Comparison of ENCODE assay signal across 1 cellular context in genomic region chr6:5004373-5005037, GRCh38.
TF ChIP-seq lines count a peak whose summit lies in the region.

No MANE protein-coding gene starts in this region.

TF ChIP-seq in HepG2, 621 proteins besides CTCF, POLR2A, EP300 and RAD21 (continued from another document and continues in another):
- TF ChIP-seq, protein P1, sequence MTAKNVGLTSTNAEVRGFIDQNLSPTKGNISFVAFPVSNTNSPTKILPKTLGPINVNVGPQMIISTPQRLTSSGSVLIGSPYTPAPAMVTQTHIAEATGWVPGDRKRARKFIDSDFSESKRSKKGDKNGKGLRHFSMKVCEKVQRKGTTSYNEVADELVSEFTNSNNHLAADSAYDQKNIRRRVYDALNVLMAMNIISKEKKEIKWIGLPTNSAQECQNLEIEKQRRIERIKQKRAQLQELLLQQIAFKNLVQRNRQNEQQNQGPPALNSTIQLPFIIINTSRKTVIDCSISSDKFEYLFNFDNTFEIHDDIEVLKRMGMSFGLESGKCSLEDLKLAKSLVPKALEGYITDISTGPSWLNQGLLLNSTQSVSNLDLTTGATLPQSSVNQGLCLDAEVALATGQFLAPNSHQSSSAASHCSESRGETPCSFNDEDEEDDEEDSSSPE (CRISPR knock-in tag; IDR thresholded peaks at IDR 0.05) = 0 out of 2 replicates have a peak, but pooled peaks have one; percentile 7
- TF ChIP-seq ZNF225 (CRISPR knock-in tag; IDR thresholded peaks at IDR 0.05) (no peak), ATAD3A (CRISPR knock-in tag; IDR thresholded peaks at IDR 0.05) (no peak), ZFP91 (CRISPR knock-in tag; IDR thresholded peaks at IDR 0.05; ENCODE audit: borderline replicate concordance) (peak; percentile 0; the same call in 1 of the 2 replicates), JDP2 (CRISPR knock-in tag; IDR thresholded peaks at IDR 0.05; ENCODE audit: borderline replicate concordance) (no peak), SRSF1 (optimal IDR thresholded peaks at IDR 0.05; ENCODE audit: low read depth, low read length) (no peak), ATRX (CRISPR knock-in tag; IDR thresholded peaks at IDR 0.05; ENCODE audit: borderline replicate concordance) (no peak), ZNF614 (CRISPR knock-in tag; IDR thresholded peaks at IDR 0.05; ENCODE audit: borderline replicate concordance) (no peak; the same call in 1 of the 2 replicates), EED (CRISPR knock-in tag; IDR thresholded peaks at IDR 0.05) (no peak), ETV6 (CRISPR knock-in tag; conservative IDR thresholded peaks at IDR 0.05) (0 out of 2 replicates have a peak, but pooled peaks have one; percentile 34), POGZ (CRISPR knock-in tag; IDR thresholded peaks at IDR 0.05) (no peak), ZNF414 (CRISPR knock-in tag; IDR thresholded peaks at IDR 0.05) (no peak), ZBTB38 (CRISPR knock-in tag; IDR thresholded peaks at IDR 0.05) (peak; percentile 60; the same call in 1 of the 2 replicates), ZNF737 (CRISPR knock-in tag; IDR thresholded peaks at IDR 0.05; ENCODE audit: borderline replicate concordance) (no peak), ISL2 (CRISPR knock-in tag; IDR thresholded peaks at IDR 0.05) (no peak), GPN1 (CRISPR knock-in tag; IDR thresholded peaks at IDR 0.05; ENCODE audit: borderline replicate concordance) (no peak), TFE3 (CRISPR knock-in tag; IDR thresholded peaks at IDR 0.05) (no peak), SRSF4 (IDR thresholded peaks at IDR 0.05; ENCODE audit: low read depth, low read length, poor library complexity, severe bottlenecking) (no peak), SIN3A (IDR thresholded peaks at IDR 0.05; ENCODE audit: borderline replicate concordance, low read depth, low read length) (no peak), ZNF790 (CRISPR knock-in tag; IDR thresholded peaks at IDR 0.05; ENCODE audit: borderline replicate concordance) (no peak), NCOA5 (CRISPR knock-in tag; IDR thresholded peaks at IDR 0.05) (no peak), SIX1 (CRISPR knock-in tag; IDR thresholded peaks at IDR 0.05; ENCODE audit: borderline replicate concordance) (no peak), TGIF2 (CRISPR knock-in tag; IDR thresholded peaks at IDR 0.05) (no peak), HOXA3 (CRISPR knock-in tag; IDR thresholded peaks at IDR 0.05) (no peak), ZNF883 (CRISPR knock-in tag; IDR thresholded peaks at IDR 0.05; ENCODE audit: not compliant biosample characterization) (no peak), ZNF142 (CRISPR knock-in tag; IDR thresholded peaks at IDR 0.05) (no peak), ZNF878 (CRISPR knock-in tag; IDR thresholded peaks at IDR 0.05) (no peak), NFKB2 (CRISPR knock-in tag; IDR thresholded peaks at IDR 0.05; ENCODE audit: borderline replicate concordance) (no peak), FOXA1 (IDR thresholded peaks at IDR 0.05) (no peak), FOXA1 (CRISPR knock-in tag; IDR thresholded peaks at IDR 0.05) (no peak), MIER2 (CRISPR knock-in tag; IDR thresholded peaks at IDR 0.05) (0 out of 2 replicates have a peak, but pooled peaks have one; percentile 16), KDM5A (IDR thresholded peaks at IDR 0.05; ENCODE audit: borderline replicate concordance, low read length) (peak; percentile 71; the same call in 1 of the 2 replicates), BRD4 (CRISPR knock-in tag; IDR thresholded peaks at IDR 0.05) (peak; percentile 1; the same call in 1 of the 2 replicates), RXRB (CRISPR knock-in tag; IDR thresholded peaks at IDR 0.05; ENCODE audit: borderline replicate concordance) (no peak), FOXO1 (CRISPR knock-in tag; IDR thresholded peaks at IDR 0.05) (peak; percentile 61; the same call in 1 of the 2 replicates), PRPF4 (IDR thresholded peaks at IDR 0.05; ENCODE audit: low read depth, low read length, poor library complexity, severe bottlenecking) (peak; percentile 77), TSC22D2 (CRISPR knock-in tag; IDR thresholded peaks at IDR 0.05; ENCODE audit: borderline replicate concordance) (no peak), RAD51 (IDR thresholded peaks at IDR 0.05; ENCODE audit: borderline replicate concordance) (no peak), PITX1 (CRISPR knock-in tag; IDR thresholded peaks at IDR 0.05) (no peak), CEBPG (CRISPR knock-in tag; IDR thresholded peaks at IDR 0.05) (0 out of 2 replicates have a peak, but pooled peaks have one; percentile 14), ZNF180 (CRISPR knock-in tag; IDR thresholded peaks at IDR 0.05; ENCODE audit: borderline replicate concordance, low read depth) (no peak), NFATC3 (CRISPR knock-in tag; IDR thresholded peaks at IDR 0.05) (no peak), FLYWCH1 (CRISPR knock-in tag; IDR thresholded peaks at IDR 0.05) (no peak), ZNF350 (CRISPR knock-in tag; IDR thresholded peaks at IDR 0.05; ENCODE audit: borderline replicate concordance, low read depth) (no peak), DRAP1 (CRISPR knock-in tag; IDR thresholded peaks at IDR 0.05) (peak; percentile 91), ZSCAN31 (CRISPR knock-in tag; IDR thresholded peaks at IDR 0.05; ENCODE audit: low read depth) (no peak), TAF1 (CRISPR knock-in tag; IDR thresholded peaks at IDR 0.05) (no peak), MTF1 (CRISPR knock-in tag; IDR thresholded peaks at IDR 0.05) (no peak)
- TF ChIP-seq, protein P2, sequence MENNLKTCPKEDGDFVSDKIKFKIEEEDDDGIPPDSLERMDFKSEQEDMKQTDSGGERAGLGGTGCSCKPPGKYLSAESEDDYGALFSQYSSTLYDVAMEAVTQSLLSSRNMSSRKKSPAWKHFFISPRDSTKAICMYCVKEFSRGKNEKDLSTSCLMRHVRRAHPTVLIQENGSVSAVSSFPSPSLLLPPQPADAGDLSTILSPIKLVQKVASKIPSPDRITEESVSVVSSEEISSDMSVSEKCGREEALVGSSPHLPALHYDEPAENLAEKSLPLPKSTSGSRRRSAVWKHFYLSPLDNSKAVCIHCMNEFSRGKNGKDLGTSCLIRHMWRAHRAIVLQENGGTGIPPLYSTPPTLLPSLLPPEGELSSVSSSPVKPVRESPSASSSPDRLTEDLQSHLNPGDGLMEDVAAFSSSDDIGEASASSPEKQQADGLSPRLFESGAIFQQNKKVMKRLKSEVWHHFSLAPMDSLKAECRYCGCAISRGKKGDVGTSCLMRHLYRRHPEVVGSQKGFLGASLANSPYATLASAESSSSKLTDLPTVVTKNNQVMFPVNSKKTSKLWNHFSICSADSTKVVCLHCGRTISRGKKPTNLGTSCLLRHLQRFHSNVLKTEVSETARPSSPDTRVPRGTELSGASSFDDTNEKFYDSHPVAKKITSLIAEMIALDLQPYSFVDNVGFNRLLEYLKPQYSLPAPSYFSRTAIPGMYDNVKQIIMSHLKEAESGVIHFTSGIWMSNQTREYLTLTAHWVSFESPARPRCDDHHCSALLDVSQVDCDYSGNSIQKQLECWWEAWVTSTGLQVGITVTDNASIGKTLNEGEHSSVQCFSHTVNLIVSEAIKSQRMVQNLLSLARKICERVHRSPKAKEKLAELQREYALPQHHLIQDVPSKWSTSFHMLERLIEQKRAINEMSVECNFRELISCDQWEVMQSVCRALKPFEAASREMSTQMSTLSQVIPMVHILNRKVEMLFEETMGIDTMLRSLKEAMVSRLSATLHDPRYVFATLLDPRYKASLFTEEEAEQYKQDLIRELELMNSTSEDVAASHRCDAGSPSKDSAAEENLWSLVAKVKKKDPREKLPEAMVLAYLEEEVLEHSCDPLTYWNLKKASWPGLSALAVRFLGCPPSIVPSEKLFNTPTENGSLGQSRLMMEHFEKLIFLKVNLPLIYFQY (CRISPR knock-in tag; IDR thresholded peaks at IDR 0.05; ENCODE audit: borderline replicate concordance) = no peak; the same call in 1 of the 2 replicates
- TF ChIP-seq, protein P3, sequence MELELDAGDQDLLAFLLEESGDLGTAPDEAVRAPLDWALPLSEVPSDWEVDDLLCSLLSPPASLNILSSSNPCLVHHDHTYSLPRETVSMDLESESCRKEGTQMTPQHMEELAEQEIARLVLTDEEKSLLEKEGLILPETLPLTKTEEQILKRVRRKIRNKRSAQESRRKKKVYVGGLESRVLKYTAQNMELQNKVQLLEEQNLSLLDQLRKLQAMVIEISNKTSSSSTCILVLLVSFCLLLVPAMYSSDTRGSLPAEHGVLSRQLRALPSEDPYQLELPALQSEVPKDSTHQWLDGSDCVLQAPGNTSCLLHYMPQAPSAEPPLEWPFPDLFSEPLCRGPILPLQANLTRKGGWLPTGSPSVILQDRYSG (CRISPR knock-in tag; IDR thresholded peaks at IDR 0.05) = 0 out of 2 replicates have a peak, but pooled peaks have one; percentile 64
- TF ChIP-seq, protein P4, sequence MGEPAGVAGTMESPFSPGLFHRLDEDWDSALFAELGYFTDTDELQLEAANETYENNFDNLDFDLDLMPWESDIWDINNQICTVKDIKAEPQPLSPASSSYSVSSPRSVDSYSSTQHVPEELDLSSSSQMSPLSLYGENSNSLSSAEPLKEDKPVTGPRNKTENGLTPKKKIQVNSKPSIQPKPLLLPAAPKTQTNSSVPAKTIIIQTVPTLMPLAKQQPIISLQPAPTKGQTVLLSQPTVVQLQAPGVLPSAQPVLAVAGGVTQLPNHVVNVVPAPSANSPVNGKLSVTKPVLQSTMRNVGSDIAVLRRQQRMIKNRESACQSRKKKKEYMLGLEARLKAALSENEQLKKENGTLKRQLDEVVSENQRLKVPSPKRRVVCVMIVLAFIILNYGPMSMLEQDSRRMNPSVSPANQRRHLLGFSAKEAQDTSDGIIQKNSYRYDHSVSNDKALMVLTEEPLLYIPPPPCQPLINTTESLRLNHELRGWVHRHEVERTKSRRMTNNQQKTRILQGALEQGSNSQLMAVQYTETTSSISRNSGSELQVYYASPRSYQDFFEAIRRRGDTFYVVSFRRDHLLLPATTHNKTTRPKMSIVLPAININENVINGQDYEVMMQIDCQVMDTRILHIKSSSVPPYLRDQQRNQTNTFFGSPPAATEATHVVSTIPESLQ (CRISPR knock-in tag; conservative IDR thresholded peaks at IDR 0.05) = no peak
